1 cellular context compared by ENCODE assay signal in the genomic region with DNA sequence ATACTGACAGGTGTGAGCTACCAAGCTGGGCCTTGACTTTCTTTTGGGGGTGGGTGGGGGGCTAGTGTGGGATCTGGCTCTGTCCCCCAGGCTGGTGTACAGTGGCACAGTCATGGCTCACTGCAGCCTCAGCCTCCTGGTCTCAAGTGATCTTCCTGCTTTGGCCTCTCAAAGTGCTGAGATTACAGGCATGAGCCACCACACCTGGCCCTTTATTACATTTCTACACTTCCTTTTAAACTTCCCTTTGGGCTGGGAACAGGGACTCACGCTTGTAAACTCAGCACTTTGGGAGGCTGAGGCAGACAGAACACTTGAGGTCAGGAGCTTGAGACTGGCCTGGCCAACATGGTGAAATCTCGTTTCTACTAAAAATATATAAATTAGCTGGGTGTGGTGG.
TF ChIP-seq lines count a peak whose summit lies in the region.

No MANE protein-coding gene starts in this region.

TF ChIP-seq in IMR-90, 13 proteins besides CTCF, POLR2A, EP300 and RAD21:
- no peak for TF ChIP-seq MXI1 (IDR thresholded peaks at IDR 0.05; ENCODE audit: borderline replicate concordance, low read depth, low read length)
- TF ChIP-seq, protein P1, sequence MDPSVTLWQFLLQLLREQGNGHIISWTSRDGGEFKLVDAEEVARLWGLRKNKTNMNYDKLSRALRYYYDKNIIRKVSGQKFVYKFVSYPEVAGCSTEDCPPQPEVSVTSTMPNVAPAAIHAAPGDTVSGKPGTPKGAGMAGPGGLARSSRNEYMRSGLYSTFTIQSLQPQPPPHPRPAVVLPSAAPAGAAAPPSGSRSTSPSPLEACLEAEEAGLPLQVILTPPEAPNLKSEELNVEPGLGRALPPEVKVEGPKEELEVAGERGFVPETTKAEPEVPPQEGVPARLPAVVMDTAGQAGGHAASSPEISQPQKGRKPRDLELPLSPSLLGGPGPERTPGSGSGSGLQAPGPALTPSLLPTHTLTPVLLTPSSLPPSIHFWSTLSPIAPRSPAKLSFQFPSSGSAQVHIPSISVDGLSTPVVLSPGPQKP (IDR thresholded peaks at IDR 0.05; ENCODE audit: borderline replicate concordance, low read depth, low read length) = no peak
- TF ChIP-seq BHLHE40 (IDR thresholded peaks at IDR 0.05; ENCODE audit: low read depth, low read length) = no peak
- TF ChIP-seq NFE2L2 (IDR thresholded peaks at IDR 0.05; ENCODE audit: low read depth, low read length) = no peak
- TF ChIP-seq MAZ (IDR thresholded peaks at IDR 0.05; ENCODE audit: borderline replicate concordance, low read depth, low read length) = no peak
- no peak for TF ChIP-seq SMC3 (IDR thresholded peaks at IDR 0.05; ENCODE audit: low read depth, low read length)
- no peak for TF ChIP-seq MAFK (IDR thresholded peaks at IDR 0.05; ENCODE audit: low read depth, low read length)
- TF ChIP-seq FOS (IDR thresholded peaks at IDR 0.05; ENCODE audit: low read depth, low read length) = no peak
- TF ChIP-seq CHD1 (IDR thresholded peaks at IDR 0.05; ENCODE audit: low read depth, low read length) = no peak
- TF ChIP-seq RFX5 (IDR thresholded peaks at IDR 0.05; ENCODE audit: low read depth, low read length) = no peak
- TF ChIP-seq CEBPB (IDR thresholded peaks at IDR 0.05; ENCODE audit: low read depth, low read length) = no peak
- TF ChIP-seq, protein P2, sequence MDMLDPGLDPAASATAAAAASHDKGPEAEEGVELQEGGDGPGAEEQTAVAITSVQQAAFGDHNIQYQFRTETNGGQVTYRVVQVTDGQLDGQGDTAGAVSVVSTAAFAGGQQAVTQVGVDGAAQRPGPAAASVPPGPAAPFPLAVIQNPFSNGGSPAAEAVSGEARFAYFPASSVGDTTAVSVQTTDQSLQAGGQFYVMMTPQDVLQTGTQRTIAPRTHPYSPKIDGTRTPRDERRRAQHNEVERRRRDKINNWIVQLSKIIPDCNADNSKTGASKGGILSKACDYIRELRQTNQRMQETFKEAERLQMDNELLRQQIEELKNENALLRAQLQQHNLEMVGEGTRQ (IDR thresholded peaks at IDR 0.05; ENCODE audit: low read depth, low read length) = no peak
- no peak for TF ChIP-seq RCOR1 (IDR thresholded peaks at IDR 0.05; ENCODE audit: insufficient replicate concordance, low read length)
TF ChIP-seq in IMR-90: peak in this region for 0.
